ENCODE assay signal across 1 cellular context in genomic region chr5:1000831-1001230, GRCh38. TPM values are rescaled to one million over a fixed set of nuclear protein-coding genes. Genes with fewer than 3 reads are reported as not detected.
"Had no signal": no experiment of that assay in that cellular context is flagged by ENCODE, and none has a peak within 500 bp of the region (broad histone marks: within the 10 kb centered on the region; RNA-seq: fewer than 3 reads in every experiment).

No MANE protein-coding gene starts in this region.

RNA-seq across cellular contexts. Expression of gene NKD2, which starts 7.8 kb away (rescaled TPM):
- total RNA-seq: T-helper 17 cell had no signal
